8 cellular contexts compared by ENCODE assay signal in genomic region chr17:63405741-63406261, GRCh38. TPM values are rescaled to one million over a fixed set of nuclear protein-coding genes. Genes with fewer than 3 reads are reported as not detected.
DNase-seq lines count a peak whose midpoint lies in the region; ATAC-seq, FAIRE-seq and TF ChIP-seq lines count a peak whose summit lies in the region.

No MANE protein-coding gene starts in this region.

- H3K9me3 ChIP-seq in K562 (replicated peaks; ENCODE audit: control insufficient read depth, insufficient read depth, low read depth, low read length): no peaks in the 10 kb centered on the region
- H3K9me3 ChIP-seq in thyroid gland: no peaks in the 10 kb centered on the region

- H3K27ac Mint-ChIP-seq in GM23338: no peak overlapping the region

- H4K20me1 ChIP-seq in GM23338 (replicated peaks; ENCODE audit: insufficient read depth): no peaks in the 10 kb centered on the region
- no peaks in the 10 kb centered on the region for H4K20me1 ChIP-seq in K562 (replicated peaks; ENCODE audit: control insufficient read depth, insufficient read depth, low read length)

- H3K4me1 ChIP-seq in GM23338 (ENCODE audit: insufficient read depth) (no peaks in the 10 kb centered on the region), K562 (replicated peaks in 1 of 2; ENCODE audit: control insufficient read depth in 2 of 2, insufficient read depth in 2 of 2, low read length in 2 of 2) (peaks cover 3 to 4% of the 10 kb centered on the region in 2 experiments; a peak in 3 of 5 replicates), thyroid gland (no peaks in the 10 kb centered on the region)

- BruUV-seq in K562 (replicated peaks; lab: Mats Ljungman, UMichigan): no TSS peak

- no peaks in the 10 kb centered on the region for H3K36me3 ChIP-seq in GM23338 (ENCODE audit: insufficient read depth)
- H3K36me3 ChIP-seq in K562 (ENCODE audit: control insufficient read depth, insufficient read depth, low read length): no peaks in the 10 kb centered on the region
- no peaks in the 10 kb centered on the region for H3K36me3 ChIP-seq in thyroid gland

- TF ChIP-seq RAD21 in K562 (CRISPR knock-in tag; conservative IDR thresholded peaks at IDR 0.05 in 1 of 2, IDR thresholded peaks at IDR 0.05 in 1 of 2): peak; percentile 52 to 68

- WGBS in K562 (ENCODE audit: insufficient coverage, low coverage, missing lambda C conversion rate): 63% methylated on average over 6 of the region's 6 CpGs
- WGBS in thyroid gland, 2 donors: 88 to 91% methylated on average over 6 of the region's 6 CpGs

- H3K79me2 ChIP-seq in GM23338 (replicated peaks; ENCODE audit: insufficient read depth) (no peaks in the 10 kb centered on the region), K562 (ENCODE audit: control insufficient read depth, insufficient read depth, low read length) (no peaks in the 10 kb centered on the region)

- no peak overlapping the region for H3K4me3 Mint-ChIP-seq in GM23338

- DNase-seq in CD1c-positive myeloid dendritic cell (ENCODE audit: extremely low spot score) (peak; percentile 77), GM23338 (ENCODE audit: low spot score) (peak; percentile 92), NCI-H510A (lab: John Stamatoyannopoulos, UW) (peak; percentile 27), K562 (ENCODE audit: extremely low read depth in 1 of 4, low spot score in 3 of 4) (peak; percentile 32 to 73 (median 48)), thyroid gland (no peak)

- H3K4me3 ChIP-seq in GM23338 (no peak overlapping the region), K562 (no peak overlapping the region), thyroid gland (replicated peaks in 1 of 3) (no peak overlapping the region)

- H3K27ac ChIP-seq in GM23338 (ENCODE audit: low read depth) (no peak overlapping the region), K562 (ENCODE audit: extremely low read depth, low read depth, low read length) (no peak overlapping the region), thyroid gland (no peak overlapping the region)

- H3K9ac ChIP-seq in K562 (ENCODE audit: insufficient read depth in 1 of 2, low read depth in 2 of 2, low read length in 2 of 2): no peak overlapping the region

- TF ChIP-seq CTCF in GM23338 (conservative IDR thresholded peaks at IDR 0.05; ENCODE audit: low read depth in 2 of 2) (peak; percentile 69 to 87), K562 (IDR thresholded peaks at IDR 0.05 in 2 of 3, conservative IDR thresholded peaks at IDR 0.05 in 1 of 3; ENCODE audit: insufficient read depth in 2 of 3, low read depth in 1 of 3, low read length in 3 of 3) (peak; percentile 54 to 78 (median 73); a peak in 5 of 6 replicates), thyroid gland (IDR thresholded peaks at IDR 0.05) (peak; percentile 25 to 66 (median 55))

- TF ChIP-seq POLR2A in K562 (conservative IDR thresholded peaks at IDR 0.05): no peak
- no peak for TF ChIP-seq POLR2A in thyroid gland (IDR thresholded peaks at IDR 0.05)

- in situ Hi-C loops in K562 (cut with MboI): loop anchor here (10.0 to 25.0 kb wide), 2 partner anchors 331 to 718 kb away; no protein-coding TSS in a partner anchor

- peak; percentile 74 for ATAC-seq in GM23338
- peak; percentile 85 for ATAC-seq in K562
- no peak for ATAC-seq in HG03439 (IDR thresholded peaks at IDR 0.05; ENCODE audit: unreplicated experiment)
- ATAC-seq in HG02642 (IDR thresholded peaks at IDR 0.05; ENCODE audit: poor library complexity, unreplicated experiment): no peak

- H2AFZ ChIP-seq in GM23338: no peak overlapping the region
- H2AFZ ChIP-seq in K562 (ENCODE audit: low read depth, low read length): peak overlapping the region; percentile 35

- TF ChIP-seq EP300 in K562 (IDR thresholded peaks at IDR 0.05; ENCODE audit: low read length): no peak

- H3K9me3 Mint-ChIP-seq in GM23338: no peaks in the 10 kb centered on the region

- H3K36me3 Mint-ChIP-seq in GM23338 (ENCODE audit: low read depth): no peaks in the 10 kb centered on the region

- no peak overlapping the region for H3K4me2 ChIP-seq in GM23338
- no peak overlapping the region for H3K4me2 ChIP-seq in K562 (ENCODE audit: insufficient read depth, low read length)

- FAIRE-seq in K562 (lab: Jason Lieb, UNC) (peak; percentile 85), islet of Langerhans (lab: Jason Lieb, UNC) (peak; percentile 33)

- POLR2A ChIA-PET in K562 (lab: Yijun Ruan, JAX): interaction anchor here (0.5 kb wide), 1 partner anchor 35 kb away, joined by 3 read pairs; no protein-coding TSS in a partner anchor

- H3K4me1 Mint-ChIP-seq in GM23338: peaks cover 3% of the 10 kb centered on the region; the same call in 2 of the 3 replicates

- H3F3A ChIP-seq in GM23338 (replicated peaks; ENCODE audit: low read depth): no peaks in the 10 kb centered on the region

- H3K9me2 ChIP-seq in GM23338 (ENCODE audit: insufficient read depth): no peaks in the 10 kb centered on the region

- CTCF ChIA-PET in K562 (lab: Yijun Ruan, JAX; ENCODE audit: low intra/inter-chr PET ratio): interaction anchor here (0.5 to 3.4 kb wide), 5 partner anchors 292 to 629 kb away, joined by 3 to 40 read pairs (median 4); no protein-coding TSS in a partner anchor

- no peaks in the 10 kb centered on the region for H3K9me1 ChIP-seq in K562 (ENCODE audit: control insufficient read depth, insufficient read depth, low read length)

- H3K27me3 ChIP-seq in GM23338 (ENCODE audit: insufficient read depth): no peaks in the 10 kb centered on the region
- no peaks in the 10 kb centered on the region for H3K27me3 ChIP-seq in K562 (ENCODE audit: control insufficient read depth in 2 of 2, insufficient read depth in 2 of 2, low read length in 2 of 2)
- no peaks in the 10 kb centered on the region for H3K27me3 ChIP-seq in thyroid gland

- H3K27me3 Mint-ChIP-seq in GM23338 (ENCODE audit: insufficient read depth, low read depth, poor library complexity): no peaks in the 10 kb centered on the region

- intact Hi-C loops in K562 (cut with micrococcal nuclease) (loop anchor here (1.0 to 10.0 kb wide), 6 partner anchors 181 to 731 kb away; no protein-coding TSS in a partner anchor), thyroid gland (cut with DNase I) (loop anchor here (2.0 to 10.0 kb wide), 2 partner anchors 321 to 703 kb away; no protein-coding TSS in a partner anchor)

TF ChIP-seq in GM23338, 12 proteins besides CTCF, POLR2A, EP300 and RAD21 (continues in another document):
- no peak for TF ChIP-seq ZNF114 (CRISPR knock-in tag; IDR thresholded peaks at IDR 0.05)

TF ChIP-seq in K562, 482 proteins besides CTCF, POLR2A, EP300 and RAD21 (continues in another document):
- TF ChIP-seq FOXO4 (CRISPR knock-in tag; IDR thresholded peaks at IDR 0.05): no peak
- TF ChIP-seq ATF1 (CRISPR knock-in tag; IDR thresholded peaks at IDR 0.05): no peak
- no peak for TF ChIP-seq ATF1 (tag; IDR thresholded peaks at IDR 0.05)
- no peak for TF ChIP-seq PML (IDR thresholded peaks at IDR 0.05; ENCODE audit: low read length)
- peak; percentile 37; the same call in 1 of the 2 replicates for TF ChIP-seq SMC3 (conservative IDR thresholded peaks at IDR 0.05; ENCODE audit: insufficient read depth, low read depth, low read length)
- TF ChIP-seq ZEB2 (IDR thresholded peaks at IDR 0.05): 0 out of 2 replicates have a peak, but pooled peaks have one; percentile 43
- no peak for TF ChIP-seq POU5F1 (IDR thresholded peaks at IDR 0.05; ENCODE audit: borderline replicate concordance, low read depth, low read length, partially characterized antibody)
- no peak for TF ChIP-seq RBM17 (IDR thresholded peaks at IDR 0.05; ENCODE audit: borderline replicate concordance, low read depth, low read length)
- TF ChIP-seq ARID1B (IDR thresholded peaks at IDR 0.05): 0 out of 2 replicates have a peak, but pooled peaks have one; percentile 29

RNA-seq across cellular contexts. Expression of gene CYB561, which starts 40.3 kb away (rescaled TPM):
- 21.9 and 30.9 TPM in 2 replicates for total RNA-seq in GM23338 (2014; rRNA removed; shearing (Covaris generic))
- polyA plus RNA-seq in GM23338 (2016; fragmentation: Nextera tagmentation; extraction: Ambion mirVana) (13.2 and 13.7 TPM in 2 replicates), K562 (2011; rRNA removed) (15.0 and 16.5 TPM in 2 replicates), K562 (2014; fragmentation: Illumina TruSeq; extraction: Trizol) (21.6 and 25.2 TPM in 2 replicates), K562 (2014; fragmentation: Nextera tagmentation; extraction: Ambion mirVana) (1 to 10 TPM; 4.0 to 4.9 TPM), K562 (2014; rRNA removed) (27.9 and 31.3 TPM in 2 replicates)
- total RNA-seq in K562 (2011; cell fraction: chromatin; rRNA removed; ENCODE audit: low replicate concordance): 16.5 and 48.0 TPM in 2 replicates
- 47.9 and 50.5 TPM in 2 replicates for total RNA-seq in K562 (2011; cell fraction: nucleolus; rRNA removed)
- total RNA-seq in K562 (2011; cell fraction: nucleoplasm; rRNA removed): 29.9 and 34.5 TPM in 2 replicates
- total RNA-seq in K562 (2014; rRNA removed) (21.0 and 25.8 TPM in 2 replicates), K562 (2014; rRNA removed; fragmentation: Illumina TruSeq; extraction: Trizol) (11.9 and 12.8 TPM in 2 replicates), K562 (2015; rRNA removed; fragmentation: Illumina TruSeq; extraction: Trizol) (15.8 and 17.4 TPM in 2 replicates), K562 (2021) (26.3 and 30.8 TPM in 2 replicates), thyroid gland (100 to 1,000 TPM in 2 of 4 donors, 10 to 100 TPM in 2; 46.2 to 129 (median 101) TPM)
- polyA plus RNA-seq in K562 (2011; cell fraction: cytosol; rRNA removed): 16.0 and 38.6 TPM in 2 replicates
- 19.6 and 33.1 TPM in 2 replicates for polyA plus RNA-seq in K562 (2011; cell fraction: nucleus; rRNA removed)
- polyA plus RNA-seq in K562 (2012): 26.4 and 40.7 TPM in 2 replicates
- polyA minus RNA-seq in K562 (2011; rRNA and poly(A)+ RNA removed): 7.6 and 10.9 TPM in 2 replicates
- 16.5 and 26.0 TPM in 2 replicates for polyA minus RNA-seq in K562 (2011; cell fraction: cytosol; rRNA and poly(A)+ RNA removed)
- polyA minus RNA-seq in K562 (2011; cell fraction: nucleus; rRNA and poly(A)+ RNA removed): 15.5 and 21.2 TPM in 2 replicates

Comparison
In these comparisons a context has a peak if more than half of its experiments do, and no peak if none do; other contexts are left out.
1. DNase-seq: peak in CD1c-positive myeloid dendritic cell (single experiment), GM23338 (single experiment), NCI-H510A (single experiment) and K562 (4 of 4); none in thyroid gland (0 of 2).
2. ATAC-seq: peak in GM23338 (single experiment) and K562 (single experiment); none in HG03439 (single experiment) and HG02642 (single experiment).
3. Peak in every context shown above with its lines, with median percentiles within 50 percentile points of each other: CTCF ChIP-seq.